ENCODE assay signal across 19 cellular contexts in the genomic region with DNA sequence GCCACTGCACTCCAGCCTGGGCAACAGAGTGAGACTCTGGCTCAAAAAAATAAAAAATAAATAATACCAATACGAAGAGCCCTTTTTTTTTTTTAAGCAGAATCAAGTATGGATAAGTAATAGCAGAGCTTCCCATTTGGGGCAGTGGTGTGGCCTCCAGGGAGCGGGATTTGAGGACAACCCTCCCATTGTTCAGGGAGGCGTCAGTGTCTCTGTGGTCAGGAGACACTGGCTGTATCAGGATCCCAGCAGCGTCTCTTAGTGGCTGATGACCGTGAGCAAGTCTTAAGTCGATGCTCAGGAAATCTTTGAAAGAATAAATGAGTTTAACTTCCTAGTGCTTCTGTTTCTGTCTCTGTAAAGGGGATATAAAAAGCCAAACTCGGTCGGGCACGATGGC.
"Had no signal": no experiment of that assay in that cellular context is flagged by ENCODE, and none has a peak within 500 bp of the region (broad histone marks: within the 10 kb centered on the region; RNA-seq: fewer than 3 reads in every experiment).

No MANE protein-coding gene starts in this region.

- ATAC-seq: activated T-helper 17 cell treated with anti-CD3 and anti-CD28 coated beads, Interleukin-2, amount 50 U/mL, for 72 hours had no signal

- H3K4me1 ChIP-seq: Peyer's patch had no signal

- H3K9me3 ChIP-seq: MG63, Peyer's patch had no signal

- H3K27ac ChIP-seq: Peyer's patch, VCaP had no signal

- H3K36me3 ChIP-seq: MG63, Peyer's patch had no signal

- DNase-seq: activated CD4-positive, alpha-beta memory T cell treated with anti-CD3 and anti-CD28 coated beads for 36 hours; activated CD4-positive, alpha-beta T cell treated with anti-CD3 and anti-CD28 coated beads, Interleukin-2, amount 10 ng/mL, durations not matched to agents 7 days and 5 days; activated CD4-positive, CD25-positive, alpha-beta regulatory T cell; activated gamma-delta T cell; activated naive CD4-positive, alpha-beta T cell treated with anti-CD3 and anti-CD28 coated beads, Interleukin-2, amount 10 ng/mL, durations not matched to agents 7 days and 5 days; activated naive CD8-positive, alpha-beta T cell treated with anti-CD3 and anti-CD28 coated beads for 36 hours; activated T-cell treated with anti-CD3 and anti-CD28 coated beads for 4 hours; activated T-cell treated with anti-CD3 and anti-CD28 coated beads, Interleukin-2, amount 50 U/mL, for 48 hours; MV-4-11; NCI-H1092 treated with DMSO at 0.1 percent for 48 hours; NCI-H187 treated with DMSO at 0.1 percent for 48 hours; NCI-H2081 treated with DMSO at 0.1 percent for 48 hours; NCI-H446; Peyer's patch; SHP77; T-helper 2 cell had no signal

- H3K4me3 ChIP-seq: MG63, Peyer's patch had no signal

- H3K27me3 ChIP-seq: MG63, Peyer's patch had no signal
